Comparison of ENCODE assay signal across 22 cellular contexts in the genomic region with DNA sequence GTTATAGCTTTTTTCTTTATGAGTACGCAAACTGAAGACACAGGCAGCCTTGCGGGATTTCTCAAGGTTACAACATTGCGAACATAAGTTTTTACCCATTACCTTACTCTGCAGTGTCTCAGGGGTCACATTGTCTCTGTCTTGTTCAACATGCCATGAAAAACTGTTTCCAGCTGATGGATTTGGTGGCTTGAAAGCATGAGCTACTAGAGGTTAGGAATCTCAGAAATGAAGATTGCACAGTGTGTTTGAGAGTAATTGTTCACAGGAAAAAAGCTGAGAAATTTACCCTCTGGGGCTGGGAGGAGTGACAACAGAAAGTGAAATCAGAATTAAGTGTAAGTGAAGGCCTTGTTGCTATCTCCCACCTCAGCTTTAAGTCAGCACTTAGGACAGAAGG.
DNase-seq lines count a peak whose midpoint lies in the region; ATAC-seq, FAIRE-seq and TF ChIP-seq lines count a peak whose summit lies in the region.
"Had no signal": no experiment of that assay in that cellular context is flagged by ENCODE, and none has a peak within 500 bp of the region (broad histone marks: within the 10 kb centered on the region; RNA-seq: fewer than 3 reads in every experiment).

No MANE protein-coding gene starts in this region.

- no peak overlapping the region for H3K14ac ChIP-seq in H1 (ENCODE audit: insufficient read length)
- no peak overlapping the region for H3K14ac ChIP-seq in trophoblast cell (ENCODE audit: low read length)

- peak; percentile 1 for DNase-seq in ELF-1 (ENCODE audit: low read depth, low spot score)
- DNase-seq in H1 (ENCODE audit: low read depth in 1 of 2, low spot score in 2 of 2), result no peak
- DNase-seq in trophoblast cell, result peak; percentile 52 to 90
- no peak for DNase-seq in foreskin fibroblast
- DNase-seq in T-helper 17 cell, result no peak
- no peak for DNase-seq in esophagus muscularis mucosa (ENCODE audit: extremely low spot score)
- DNase-seq: AML-193; Caco-2; Calu3; CD4-positive, alpha-beta T cell; CD8-positive, alpha-beta T cell; DMS79 treated with DMSO at 0.1 percent for 48 hours; GDM1 had no signal

- no peak overlapping the region for H2BK20ac ChIP-seq in H1 (ENCODE audit: low read length)

- intact Hi-C loops in esophagus muscularis mucosa (cut with DNase I), result no loop called here

- no peak for TF ChIP-seq CTCF in H1 (IDR thresholded peaks at IDR 0.05; ENCODE audit: control extremely low read depth in 1 of 3, insufficient read depth in 1 of 3, low read depth in 1 of 3, low read length in 3 of 3)
- TF ChIP-seq CTCF in foreskin fibroblast (IDR thresholded peaks at IDR 0.05; ENCODE audit: low read depth, low read length), result no peak
- TF ChIP-seq CTCF in esophagus muscularis mucosa (IDR thresholded peaks at IDR 0.05), result no peak

- CTCF ChIA-PET in H1 (lab: Charles Lee; ENCODE audit: partially characterized antibody), result interaction anchor here (1.0 kb wide), 1 partner anchor 24 kb away, joined by 3 read pairs; no protein-coding TSS in a partner anchor

- H3K79me1 ChIP-seq in H1 (ENCODE audit: low read depth, low read length), result no peaks in the 10 kb centered on the region
- no peaks in the 10 kb centered on the region for H3K79me1 ChIP-seq in trophoblast cell (ENCODE audit: low read length)

- no peaks in the 10 kb centered on the region for H3K79me2 ChIP-seq in H1 (ENCODE audit: control insufficient read depth in 1 of 2, insufficient read depth in 2 of 2, low read length in 2 of 2)
- no peaks in the 10 kb centered on the region for H3K79me2 ChIP-seq in trophoblast cell (ENCODE audit: control insufficient read depth, insufficient read depth, low read length, poor library complexity)

- no peak overlapping the region for H3K27ac Mint-ChIP-seq in T-helper 17 cell
- H3K27ac Mint-ChIP-seq: B cell; CD4-positive, alpha-beta T cell; CD8-positive, alpha-beta T cell had no signal

- H3K9ac ChIP-seq in H1 (replicated peaks in 1 of 4; ENCODE audit: extremely low read depth in 1 of 4, low read depth in 3 of 4, low read length in 3 of 4), result no peak overlapping the region
- H3K9ac ChIP-seq in trophoblast cell (ENCODE audit: low read length), result no peak overlapping the region
- H3K9ac ChIP-seq: BLaER1 treated with 17β-estradiol and CSF1 and Interleukin-3, amounts not matched to agents 10 nM and 100 nM had no signal

- no peak overlapping the region for H4K8ac ChIP-seq in H1 (ENCODE audit: extremely low read depth, insufficient read depth, low read length)
- no peak overlapping the region for H4K8ac ChIP-seq in trophoblast cell (ENCODE audit: low read depth, low read length)

- H3K4me2 ChIP-seq in H1 (ENCODE audit: insufficient read depth in 1 of 2, low read depth in 2 of 2, low read length in 2 of 2), result no peak overlapping the region
- H3K4me2 ChIP-seq in trophoblast cell (ENCODE audit: low read length), result peak overlapping the region; percentile 1
- H3K4me2 ChIP-seq: A549; BLaER1 treated with 17β-estradiol and CSF1 and Interleukin-3, amounts not matched to agents 10 nM and 100 nM had no signal

- H3K4me1 Mint-ChIP-seq in T-helper 17 cell, result no peaks in the 10 kb centered on the region
- H3K4me1 Mint-ChIP-seq: B cell had no signal

- H3K4ac ChIP-seq in H1 (replicated peaks; ENCODE audit: insufficient read length, low read depth, low read length) (no peak overlapping the region), trophoblast cell (ENCODE audit: low read depth, low read length) (no peak overlapping the region)

- no peaks in the 10 kb centered on the region for H3K23me2 ChIP-seq in H1 (ENCODE audit: low read depth, low read length)

- no peak overlapping the region for H4K5ac ChIP-seq in H1 (ENCODE audit: insufficient read length, low read depth, low read length)

- H2BK5ac ChIP-seq in H1 (ENCODE audit: low read depth, low read length) (no peak overlapping the region), trophoblast cell (ENCODE audit: low read depth, low read length, poor library complexity) (no peak overlapping the region)

- TF ChIP-seq POLR2A in H1 (IDR thresholded peaks at IDR 0.05; ENCODE audit: control extremely low read depth in 1 of 2, low read depth in 2 of 2, low read length in 2 of 2), result no peak
- TF ChIP-seq POLR2A in esophagus muscularis mucosa (IDR thresholded peaks at IDR 0.05; ENCODE audit: low read depth), result no peak

- no peak overlapping the region for H3K4me3 Mint-ChIP-seq in T-helper 17 cell
- H3K4me3 Mint-ChIP-seq: B cell; CD4-positive, alpha-beta T cell; CD8-positive, alpha-beta T cell had no signal

- no peak overlapping the region for H3K4me3 ChIP-seq in H1 (ENCODE audit: extremely low read depth in 1 of 4, insufficient read depth in 2 of 4, low read depth in 3 of 4, low read length in 4 of 4)
- no peak overlapping the region for H3K4me3 ChIP-seq in trophoblast cell (ENCODE audit: low read depth, low read length)
- no peak overlapping the region for H3K4me3 ChIP-seq in foreskin fibroblast (ENCODE audit: low read depth in 1 of 2, low read length in 2 of 2)
- H3K4me3 ChIP-seq in esophagus muscularis mucosa, result no peak overlapping the region
- H3K4me3 ChIP-seq: A549; BLaER1 treated with 17β-estradiol and CSF1 and Interleukin-3, amounts not matched to agents 10 nM and 100 nM; GM12878 had no signal

- H3K36me3 Mint-ChIP-seq in T-helper 17 cell (ENCODE audit: low read depth), result no peaks in the 10 kb centered on the region
- H3K36me3 Mint-ChIP-seq: CD8-positive, alpha-beta T cell had no signal

- no peak overlapping the region for H3K56ac ChIP-seq in H1 (replicated peaks; ENCODE audit: insufficient read length, low read depth, low read length)

- no peak for ATAC-seq in T-helper 17 cell
- ATAC-seq: A549; CD8-positive, alpha-beta T cell; GM12878 had no signal

- H3K27ac ChIP-seq in H1 (ENCODE audit: low read depth, low read length), result no peak overlapping the region
- H3K27ac ChIP-seq in trophoblast cell (ENCODE audit: low read depth, low read length), result no peak overlapping the region
- H3K27ac ChIP-seq in esophagus muscularis mucosa (replicated peaks in 1 of 4), result no peak overlapping the region
- H3K27ac ChIP-seq: 22Rv1; A549; BLaER1 treated with 17β-estradiol and CSF1 and Interleukin-3, amounts not matched to agents 10 nM and 100 nM; C4-2B had no signal

- H3K9me3 ChIP-seq in H1 (ENCODE audit: insufficient read depth in 2 of 2, low read depth in 1 of 2, low read length in 1 of 2) (no peaks in the 10 kb centered on the region), trophoblast cell (ENCODE audit: insufficient read depth, low read depth, low read length) (no peaks in the 10 kb centered on the region), T-helper 17 cell (ENCODE audit: control insufficient read depth, low read length, poor library complexity, severe bottlenecking) (no peaks in the 10 kb centered on the region), esophagus muscularis mucosa (no peaks in the 10 kb centered on the region)
- H3K9me3 ChIP-seq: A549; BLaER1 treated with 17β-estradiol and CSF1 and Interleukin-3, amounts not matched to agents 10 nM and 100 nM; Caco-2 had no signal

- H4K12ac ChIP-seq in trophoblast cell (ENCODE audit: low read depth, low read length), result no peak overlapping the region

- H2AFZ ChIP-seq in H1 (ENCODE audit: low read length), result 0 out of 2 replicates have a peak overlapping the region, but pooled peaks have one; percentile 40
- no peak overlapping the region for H2AFZ ChIP-seq in trophoblast cell (ENCODE audit: insufficient read depth, low read length, poor library complexity)

- no peak for FAIRE-seq in H1 (lab: Jason Lieb, UNC)
- FAIRE-seq: A549, D721Med, GM12878, GM12892, GM18507 had no signal

- H3K23ac ChIP-seq in H1 (ENCODE audit: insufficient read length), result no peak overlapping the region
- no peak overlapping the region for H3K23ac ChIP-seq in trophoblast cell (ENCODE audit: low read length)

- H3K18ac ChIP-seq in H1 (ENCODE audit: extremely low read depth, low read length) (no peak overlapping the region), trophoblast cell (ENCODE audit: low read length) (no peak overlapping the region)

- H4K91ac ChIP-seq in H1 (replicated peaks; ENCODE audit: insufficient read length, low read length) (no peak overlapping the region), trophoblast cell (ENCODE audit: low read depth, low read length) (no peak overlapping the region)

- H3K4me1 ChIP-seq in H1 (replicated peaks in 1 of 4; ENCODE audit: control insufficient read depth in 3 of 4, insufficient read depth in 4 of 4, low read length in 3 of 4), result no peaks in the 10 kb centered on the region
- H3K4me1 ChIP-seq in trophoblast cell (ENCODE audit: control insufficient read depth in 1 of 2, insufficient read depth in 2 of 2, low read length in 2 of 2), result no peaks in the 10 kb centered on the region
- H3K4me1 ChIP-seq in esophagus muscularis mucosa, result no peaks in the 10 kb centered on the region
- H3K4me1 ChIP-seq: A549; BLaER1 treated with 17β-estradiol and CSF1 and Interleukin-3, amounts not matched to agents 10 nM and 100 nM; Caco-2 had no signal

- TF ChIP-seq EP300 in H1 (IDR thresholded peaks at IDR 0.05; ENCODE audit: borderline replicate concordance in 1 of 2, low read depth in 2 of 2, low read length in 2 of 2), result no peak
- no peak for TF ChIP-seq EP300 in esophagus muscularis mucosa (IDR thresholded peaks at IDR 0.05)

- H3K36me3 ChIP-seq in H1 (ENCODE audit: control insufficient read depth in 2 of 4, insufficient read depth in 4 of 4, low read length in 3 of 4) (no peaks in the 10 kb centered on the region), trophoblast cell (ENCODE audit: control insufficient read depth in 1 of 2, insufficient read depth in 2 of 2, low read length in 2 of 2) (no peaks in the 10 kb centered on the region), esophagus muscularis mucosa (no peaks in the 10 kb centered on the region)
- H3K36me3 ChIP-seq: BLaER1 treated with 17β-estradiol and CSF1 and Interleukin-3, amounts not matched to agents 10 nM and 100 nM had no signal

- H3K27me3 ChIP-seq in H1 (replicated peaks in 1 of 4; ENCODE audit: control insufficient read depth in 3 of 4, extremely low read depth in 1 of 4, insufficient read depth in 3 of 4, low read length in 3 of 4) (no peaks in the 10 kb centered on the region), trophoblast cell (ENCODE audit: insufficient read depth, low read length) (no peaks in the 10 kb centered on the region), esophagus muscularis mucosa (no peaks in the 10 kb centered on the region)
- H3K27me3 ChIP-seq: BLaER1 treated with 17β-estradiol and CSF1 and Interleukin-3, amounts not matched to agents 10 nM and 100 nM had no signal

- H2BK120ac ChIP-seq in H1 (replicated peaks; ENCODE audit: low read depth, low read length), result no peak overlapping the region
- H2BK120ac ChIP-seq in trophoblast cell (ENCODE audit: insufficient read depth, low read length, poor library complexity), result no peak overlapping the region

- H4K20me1 ChIP-seq in H1 (replicated peaks in 1 of 2; ENCODE audit: control insufficient read depth in 1 of 2, insufficient read depth in 2 of 2, low read length in 2 of 2), result no peaks in the 10 kb centered on the region
- H4K20me1 ChIP-seq: BLaER1 treated with 17β-estradiol and CSF1 and Interleukin-3, amounts not matched to agents 10 nM and 100 nM had no signal

- POLR2A ChIA-PET in H1 (lab: Charles Lee; ENCODE audit: partially characterized antibody), result no interaction called here

- no peaks in the 10 kb centered on the region for H3K27me3 Mint-ChIP-seq in T-helper 17 cell
- H3K27me3 Mint-ChIP-seq: B cell; CD4-positive, alpha-beta T cell had no signal

- 94% methylated on average over 3 of the region's 3 CpGs; no CpG with 5 or more reads in 1 of the 2 experiments for WGBS in H1 (ENCODE audit: extremely low coverage in 1 of 2, insufficient coverage in 1 of 2, insufficient read length in 1 of 2, insufficient replicate concordance in 2 of 2, low coverage in 1 of 2, low lambda C conversion rate in 2 of 2, missing lambda C conversion rate in 1 of 2), 2 experiments
- no CpG with 5 or more reads among the region's 3 CpGs for WGBS in trophoblast cell (ENCODE audit: extremely low coverage, insufficient coverage, insufficient read length)
- 78% methylated on average over 3 of the region's 3 CpGs for WGBS in esophagus muscularis mucosa

- H2BK12ac ChIP-seq in H1 (ENCODE audit: low read depth, low read length), result no peak overlapping the region
- no peak overlapping the region for H2BK12ac ChIP-seq in trophoblast cell (ENCODE audit: low read length)

- H2AK5ac ChIP-seq in H1 (ENCODE audit: low read depth, low read length), result no peak overlapping the region
- H2AK5ac ChIP-seq in trophoblast cell (ENCODE audit: low read length), result no peak overlapping the region

- no peak overlapping the region for H2BK15ac ChIP-seq in H1 (ENCODE audit: low read length)

- no peak for TF ChIP-seq RAD21 in H1 (IDR thresholded peaks at IDR 0.05 in 1 of 2, conservative IDR thresholded peaks at IDR 0.05 in 1 of 2; ENCODE audit: low read depth in 2 of 2, low read length in 2 of 2)

Comparison
In these comparisons a context has a peak if more than half of its experiments do, and no peak if none do; other contexts are left out.
1. DNase-seq: peak in ELF-1 (single experiment) and trophoblast cell (2 of 2); none in H1 (0 of 2), foreskin fibroblast (0 of 2), T-helper 17 cell (0 of 3) and esophagus muscularis mucosa (single experiment).